ENCODE assay signal across 1 cellular context in genomic region chr17:72677108-72677507, GRCh38.
TF ChIP-seq lines count a peak whose summit lies in the region.

No MANE protein-coding gene starts in this region.

TF ChIP-seq in A549, 52 proteins besides CTCF, POLR2A, EP300 and RAD21 (continued from another document):
- TF ChIP-seq ELK1 (IDR thresholded peaks at IDR 0.05; ENCODE audit: low read depth, low read length): no peak
- no peak for TF ChIP-seq POLR2AphosphoS2 (conservative IDR thresholded peaks at IDR 0.05; ENCODE audit: low read length)
- no peak for TF ChIP-seq NPAS2 (CRISPR knock-in tag; IDR thresholded peaks at IDR 0.05; ENCODE audit: borderline replicate concordance)
- no peak for TF ChIP-seq ESRRA (IDR thresholded peaks at IDR 0.05; ENCODE audit: borderline replicate concordance, low read length)
TF ChIP-seq in A549: peak in this region for 0.
